8 cellular contexts compared by ENCODE assay signal in the genomic region with DNA sequence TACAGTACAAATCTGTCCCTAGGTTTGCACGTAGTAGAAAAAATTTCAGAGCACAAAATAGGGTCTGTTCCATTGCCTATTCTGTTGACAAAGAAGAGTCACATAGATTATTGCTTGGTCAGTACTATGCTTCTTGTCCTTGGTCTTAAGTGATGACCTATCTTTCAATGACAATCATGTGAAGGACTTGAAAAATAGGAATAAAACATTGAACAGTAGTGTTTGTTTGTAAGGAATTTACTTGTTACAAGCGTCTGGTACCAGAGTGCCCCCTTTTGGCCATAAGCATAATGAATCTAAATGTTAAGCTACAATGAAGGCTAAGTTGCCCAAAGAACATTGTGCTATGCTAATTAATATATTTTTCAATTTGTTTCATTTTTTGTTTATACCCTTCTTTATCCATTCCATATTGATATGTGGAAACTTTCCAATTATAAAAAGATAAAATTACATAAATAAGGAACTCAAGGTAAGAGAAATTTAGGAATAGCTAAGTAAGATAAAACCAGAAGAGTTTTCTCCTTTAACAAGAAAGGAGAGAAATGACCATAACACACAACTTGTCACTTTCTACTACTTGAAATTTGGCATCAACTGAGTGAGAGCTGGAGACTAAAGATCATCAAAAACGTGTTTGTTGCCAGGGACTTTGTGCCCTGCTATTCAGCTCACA.
DNase-seq lines count a peak whose midpoint lies in the region; ATAC-seq and TF ChIP-seq lines count a peak whose summit lies in the region.

No MANE protein-coding gene starts in this region.

- H3K9me3 Mint-ChIP-seq in memory B cell, result no peaks in the 10 kb centered on the region

- no peaks in the 10 kb centered on the region for H3K27me3 Mint-ChIP-seq in memory B cell

- TF ChIP-seq CTCF in cardiac fibroblast (IDR thresholded peaks at IDR 0.05; ENCODE audit: low read depth, low read length), result peak; percentile 73

- H3K4me3 Mint-ChIP-seq in memory B cell, result no peak overlapping the region

- H3K36me3 Mint-ChIP-seq in memory B cell, result peaks cover 30% of the 10 kb centered on the region

- DNase-seq in activated CD8-positive, alpha-beta memory T cell treated with anti-CD3 and anti-CD28 coated beads, Interleukin-2, amount 50 U/mL, for 4 hours, result peak; percentile 21
- no peak for DNase-seq in activated CD8-positive, alpha-beta memory T cell treated with anti-CD3 and anti-CD28 coated beads, Interleukin-2, amount 50 U/mL, for 48 hours
- DNase-seq in NOMO-1 treated with DMSO at 0.1 percent for 48 hours (lab: John Stamatoyannopoulos, UW; ENCODE audit: unreplicated experiment) (peak; percentile 59), cardiac fibroblast (ENCODE audit: low read depth in 2 of 2) (peak; percentile 88 to 91), memory B cell (ENCODE audit: low spot score in 2 of 2) (peak in 1 of 2 donors; percentile 37), GF-D8 (lab: John Stamatoyannopoulos, UW) (no peak), NK-92 (lab: John Stamatoyannopoulos, UW; ENCODE audit: unreplicated experiment) (no peak)

- H3K4me1 Mint-ChIP-seq in memory B cell, result no peaks in the 10 kb centered on the region

- ATAC-seq in HG02588 (IDR thresholded peaks at IDR 0.05; ENCODE audit: unreplicated experiment) (peak; percentile 68), memory B cell (ENCODE audit: low read depth) (peak; percentile 50)

- H3K4me3 ChIP-seq in cardiac fibroblast (replicated peaks in 1 of 2; ENCODE audit: low read depth in 2 of 2, low read length in 2 of 2), result no peak overlapping the region

- H3K27ac Mint-ChIP-seq in memory B cell, result peak overlapping the region; percentile 47

Comparison
In these comparisons a context has a peak if more than half of its experiments do, and no peak if none do; other contexts are left out.
1. DNase-seq: peak in activated CD8-positive, alpha-beta memory T cell treated with anti-CD3 and anti-CD28 coated beads, Interleukin-2, amount 50 U/mL, for 4 hours (single experiment), NOMO-1 treated with DMSO at 0.1 percent for 48 hours (single experiment) and cardiac fibroblast (2 of 2); none in activated CD8-positive, alpha-beta memory T cell treated with anti-CD3 and anti-CD28 coated beads, Interleukin-2, amount 50 U/mL, for 48 hours (single experiment), GF-D8 (single experiment) and NK-92 (single experiment).